Comparison of ENCODE assay signal across 22 cellular contexts in the genomic region with DNA sequence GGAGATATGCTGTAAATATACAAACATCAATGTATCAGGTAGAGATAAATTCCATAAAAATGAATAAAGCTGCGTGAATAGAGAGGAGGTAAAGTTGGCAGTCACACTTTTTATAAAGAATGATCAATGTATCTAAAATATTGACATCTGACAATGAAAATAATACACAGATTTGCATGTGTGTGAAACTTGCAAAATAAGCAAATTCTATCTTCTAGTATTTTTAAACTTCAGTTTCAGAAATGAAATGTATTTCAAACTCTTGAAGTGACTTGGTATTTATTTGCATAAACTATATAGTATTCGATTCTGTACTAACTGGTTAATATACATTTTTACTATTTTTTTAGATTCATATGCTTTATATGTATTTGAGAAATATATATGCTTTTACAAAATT.
DNase-seq lines count a peak whose midpoint lies in the region; ATAC-seq, FAIRE-seq and TF ChIP-seq lines count a peak whose summit lies in the region.
"Had no signal": no experiment of that assay in that cellular context is flagged by ENCODE, and none has a peak within 500 bp of the region (broad histone marks: within the 10 kb centered on the region; RNA-seq: fewer than 3 reads in every experiment).

No MANE protein-coding gene starts in this region.

- no peak overlapping the region for H3K4me2 ChIP-seq in HepG2 (ENCODE audit: low read depth, low read length)
- H3K4me2 ChIP-seq: BLaER1 treated with 17β-estradiol and CSF1 and Interleukin-3, amounts not matched to agents 10 nM and 100 nM had no signal

- H3K36me3 ChIP-seq in HepG2 (replicated peaks in 1 of 2; ENCODE audit: control insufficient read depth in 1 of 2, insufficient read depth in 2 of 2, low read length in 2 of 2) (no peaks in the 10 kb centered on the region), right lobe of liver (no peaks in the 10 kb centered on the region)
- H3K36me3 ChIP-seq: BE2C; BLaER1 treated with 17β-estradiol and CSF1 and Interleukin-3, amounts not matched to agents 10 nM and 100 nM had no signal

- under 1% methylated on average over 2 of the region's 2 CpGs for WGBS in HepG2 (ENCODE audit: low lambda C conversion rate)
- 8% methylated on average over 2 of the region's 2 CpGs for whole genome bisulfite sequencing in right lobe of liver (ENCODE audit: insufficient coverage, low coverage, low lambda C conversion rate, missing lambda C conversion rate)

- H3K9ac ChIP-seq in HepG2 (ENCODE audit: insufficient read depth, low read depth, low read length): no peak overlapping the region
- H3K9ac ChIP-seq: BLaER1 treated with 17β-estradiol and CSF1 and Interleukin-3, amounts not matched to agents 10 nM and 100 nM; GM23248 had no signal

- in situ Hi-C loops in HepG2 (cut with HindIII; ENCODE audit: extremely low pct_ligation_motif_present, low pct_unique_long_range_greater_than_20kb): no loop called here

- no TSS peak for BruUV-seq in HepG2 (replicated peaks; lab: Mats Ljungman, UMichigan)

- FAIRE-seq in HepG2 (lab: Jason Lieb, UNC) (no peak), RCC 7860 (lab: Jason Lieb, UNC) (peak; percentile 76), frontal cortex (lab: Jason Lieb, UNC) (peak; percentile 96)
- FAIRE-seq: GM12892, GM19239, H1 had no signal

- ATAC-seq in HepG2 (no peak), right lobe of liver (no peak)

- no peaks in the 10 kb centered on the region for H4K20me1 ChIP-seq in HepG2 (ENCODE audit: insufficient read depth, low read length)
- H4K20me1 ChIP-seq: BLaER1 treated with 17β-estradiol and CSF1 and Interleukin-3, amounts not matched to agents 10 nM and 100 nM had no signal

- CTCF ChIA-PET in HepG2 (lab: Yijun Ruan, JAX; ENCODE audit: low intra/inter-chr PET ratio, low total read pairs): no interaction called here

- no peak overlapping the region for H3K27ac ChIP-seq in HepG2 (ENCODE audit: extremely low read length, insufficient read depth, low read length)
- no peak overlapping the region for H3K27ac ChIP-seq in right lobe of liver
- H3K27ac ChIP-seq: 22Rv1; BLaER1 treated with 17β-estradiol and CSF1 and Interleukin-3, amounts not matched to agents 10 nM and 100 nM; GM23248 had no signal

- peaks cover 52% of the 10 kb centered on the region for H3K9me3 ChIP-seq in HepG2 (ENCODE audit: low read length)
- H3K9me3 ChIP-seq in right lobe of liver: no peaks in the 10 kb centered on the region
- H3K9me3 ChIP-seq: BE2C had no signal

- H3K4me1 ChIP-seq in HepG2 (ENCODE audit: insufficient read depth, low read length) (no peaks in the 10 kb centered on the region), right lobe of liver (no peaks in the 10 kb centered on the region)
- H3K4me1 ChIP-seq: BE2C; BLaER1 treated with 17β-estradiol and CSF1 and Interleukin-3, amounts not matched to agents 10 nM and 100 nM had no signal

- H3K79me2 ChIP-seq in HepG2 (ENCODE audit: insufficient read depth, low read length): no peaks in the 10 kb centered on the region

- no peak for TF ChIP-seq POLR2A in HepG2 (IDR thresholded peaks at IDR 0.05; ENCODE audit: insufficient read depth in 1 of 2, low read depth in 2 of 2, low read length in 2 of 2)
- no peak for TF ChIP-seq POLR2A in right lobe of liver (IDR thresholded peaks at IDR 0.05)

- H3K27me3 ChIP-seq in HepG2 (ENCODE audit: control insufficient read depth in 1 of 2, insufficient read depth in 2 of 2, low read length in 2 of 2): no peaks in the 10 kb centered on the region
- H3K27me3 ChIP-seq in right lobe of liver: no peaks in the 10 kb centered on the region
- H3K27me3 ChIP-seq: BE2C; BLaER1 treated with 17β-estradiol and CSF1 and Interleukin-3, amounts not matched to agents 10 nM and 100 nM had no signal

- H2AFZ ChIP-seq in HepG2 (ENCODE audit: low read length): no peak overlapping the region
- H2AFZ ChIP-seq: GM23248 had no signal

- TF ChIP-seq RAD21 in HepG2 (CRISPR knock-in tag; IDR thresholded peaks at IDR 0.05): no peak

- TF ChIP-seq CTCF in HepG2 (CRISPR knock-in tag; IDR thresholded peaks at IDR 0.05) (no peak), right lobe of liver (IDR thresholded peaks at IDR 0.05) (no peak)

- DNase-seq in HepG2 (ENCODE audit: low spot score) (no peak), right lobe of liver (no peak), RCC 7860 (ENCODE audit: low spot score) (no peak), frontal cortex (ENCODE audit: low spot score in 2 of 2) (no peak), DMS79 treated with DMSO at 0.1 percent for 48 hours (lab: John Stamatoyannopoulos, UW) (no peak), HuH-7 (ENCODE audit: low spot score) (no peak)
- DNase-seq: ACHN; AML-193; BE2C; Calu3; CD4-positive, alpha-beta memory T cell; COR-L47; EL; GF-D8; GM23248; H7; HCEC 1CT had no signal

- H3K4me3 ChIP-seq in HepG2 (replicated peaks in 1 of 3; ENCODE audit: insufficient read depth in 1 of 3, low read depth in 2 of 3, low read length in 3 of 3) (no peak overlapping the region), right lobe of liver (no peak overlapping the region)
- H3K4me3 ChIP-seq: BLaER1 treated with 17β-estradiol and CSF1 and Interleukin-3, amounts not matched to agents 10 nM and 100 nM; GM23248 had no signal

- TF ChIP-seq EP300 in HepG2 (IDR thresholded peaks at IDR 0.05; ENCODE audit: low read depth in 2 of 2, low read length in 2 of 2): no peak
- TF ChIP-seq EP300 in HepG2 (CRISPR knock-in tag; IDR thresholded peaks at IDR 0.05; ENCODE audit: borderline replicate concordance): no peak

- POLR2A ChIA-PET in HepG2 (lab: Yijun Ruan, JAX): no interaction called here

- intact Hi-C loops in HepG2 (cut with micrococcal nuclease; ENCODE audit: unreplicated experiment): no loop called here
- intact Hi-C loops in right lobe of liver (cut with DNase I): no loop called here

TF ChIP-seq in HepG2, 621 proteins besides CTCF, POLR2A, EP300 and RAD21:
- TF ChIP-seq, protein P1, sequence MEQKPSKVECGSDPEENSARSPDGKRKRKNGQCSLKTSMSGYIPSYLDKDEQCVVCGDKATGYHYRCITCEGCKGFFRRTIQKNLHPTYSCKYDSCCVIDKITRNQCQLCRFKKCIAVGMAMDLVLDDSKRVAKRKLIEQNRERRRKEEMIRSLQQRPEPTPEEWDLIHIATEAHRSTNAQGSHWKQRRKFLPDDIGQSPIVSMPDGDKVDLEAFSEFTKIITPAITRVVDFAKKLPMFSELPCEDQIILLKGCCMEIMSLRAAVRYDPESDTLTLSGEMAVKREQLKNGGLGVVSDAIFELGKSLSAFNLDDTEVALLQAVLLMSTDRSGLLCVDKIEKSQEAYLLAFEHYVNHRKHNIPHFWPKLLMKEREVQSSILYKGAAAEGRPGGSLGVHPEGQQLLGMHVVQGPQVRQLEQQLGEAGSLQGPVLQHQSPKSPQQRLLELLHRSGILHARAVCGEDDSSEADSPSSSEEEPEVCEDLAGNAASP (CRISPR knock-in tag; IDR thresholded peaks at IDR 0.05; ENCODE audit: borderline replicate concordance): no peak
- TF ChIP-seq ZFP90 (CRISPR knock-in tag; IDR thresholded peaks at IDR 0.05; ENCODE audit: borderline replicate concordance): no peak
- TF ChIP-seq MAFK (conservative IDR thresholded peaks at IDR 0.05 in 1 of 2, IDR thresholded peaks at IDR 0.05 in 1 of 2; ENCODE audit: low read length in 2 of 2): peak; percentile 45 to 81; a peak in 3 of 4 replicates
- peak; percentile 70 for TF ChIP-seq MAFF (IDR thresholded peaks at IDR 0.05; ENCODE audit: low read depth, low read length)
- no peak for TF ChIP-seq ZNF354B (CRISPR knock-in tag; IDR thresholded peaks at IDR 0.05)
- TF ChIP-seq KLF16 (CRISPR knock-in tag; IDR thresholded peaks at IDR 0.05): no peak
- TF ChIP-seq ZNF256 (CRISPR knock-in tag; conservative IDR thresholded peaks at IDR 0.05): no peak
- no peak for TF ChIP-seq TCF12 (IDR thresholded peaks at IDR 0.05)
- TF ChIP-seq TCF12 (CRISPR knock-in tag; IDR thresholded peaks at IDR 0.05): no peak
- no peak for TF ChIP-seq TEAD2 (CRISPR knock-in tag; IDR thresholded peaks at IDR 0.05)
